Comparison of ENCODE assay signal across 1 cellular context in genomic region chr9:19113964-19114679, GRCh38.
A peak's percentile ranks its signal among the peaks of the same experiment; 100 is the strongest.
TF ChIP-seq lines count a peak whose summit lies in the region.

No MANE protein-coding gene starts in this region.

TF ChIP-seq in HepG2, 621 proteins besides CTCF, POLR2A, EP300 and RAD21 (continued from another document and continues in another):
- TF ChIP-seq FOXP1 (IDR thresholded peaks at IDR 0.05): no peak
- 0 out of 2 replicates have a peak, but pooled peaks have one; percentile 9 for TF ChIP-seq FOXP1 (CRISPR knock-in tag; IDR thresholded peaks at IDR 0.05)
- TF ChIP-seq, protein P1, sequence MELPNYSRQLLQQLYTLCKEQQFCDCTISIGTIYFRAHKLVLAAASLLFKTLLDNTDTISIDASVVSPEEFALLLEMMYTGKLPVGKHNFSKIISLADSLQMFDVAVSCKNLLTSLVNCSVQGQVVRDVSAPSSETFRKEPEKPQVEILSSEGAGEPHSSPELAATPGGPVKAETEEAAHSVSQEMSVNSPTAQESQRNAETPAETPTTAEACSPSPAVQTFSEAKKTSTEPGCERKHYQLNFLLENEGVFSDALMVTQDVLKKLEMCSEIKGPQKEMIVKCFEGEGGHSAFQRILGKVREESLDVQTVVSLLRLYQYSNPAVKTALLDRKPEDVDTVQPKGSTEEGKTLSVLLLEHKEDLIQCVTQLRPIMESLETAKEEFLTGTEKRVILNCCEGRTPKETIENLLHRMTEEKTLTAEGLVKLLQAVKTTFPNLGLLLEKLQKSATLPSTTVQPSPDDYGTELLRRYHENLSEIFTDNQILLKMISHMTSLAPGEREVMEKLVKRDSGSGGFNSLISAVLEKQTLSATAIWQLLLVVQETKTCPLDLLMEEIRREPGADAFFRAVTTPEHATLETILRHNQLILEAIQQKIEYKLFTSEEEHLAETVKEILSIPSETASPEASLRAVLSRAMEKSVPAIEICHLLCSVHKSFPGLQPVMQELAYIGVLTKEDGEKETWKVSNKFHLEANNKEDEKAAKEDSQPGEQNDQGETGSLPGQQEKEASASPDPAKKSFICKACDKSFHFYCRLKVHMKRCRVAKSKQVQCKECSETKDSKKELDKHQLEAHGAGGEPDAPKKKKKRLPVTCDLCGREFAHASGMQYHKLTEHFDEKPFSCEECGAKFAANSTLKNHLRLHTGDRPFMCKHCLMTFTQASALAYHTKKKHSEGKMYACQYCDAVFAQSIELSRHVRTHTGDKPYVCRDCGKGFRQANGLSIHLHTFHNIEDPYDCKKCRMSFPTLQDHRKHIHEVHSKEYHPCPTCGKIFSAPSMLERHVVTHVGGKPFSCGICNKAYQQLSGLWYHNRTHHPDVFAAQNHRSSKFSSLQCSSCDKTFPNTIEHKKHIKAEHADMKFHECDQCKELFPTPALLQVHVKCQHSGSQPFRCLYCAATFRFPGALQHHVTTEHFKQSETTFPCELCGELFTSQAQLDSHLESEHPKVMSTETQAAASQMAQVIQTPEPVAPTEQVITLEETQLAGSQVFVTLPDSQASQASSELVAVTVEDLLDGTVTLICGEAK (IDR thresholded peaks at IDR 0.05): peak; percentile 77
- TF ChIP-seq, protein P1 (CRISPR knock-in tag; IDR thresholded peaks at IDR 0.05): peak; percentile 96
- TF ChIP-seq STAG1 (CRISPR knock-in tag; IDR thresholded peaks at IDR 0.05): 0 out of 2 replicates have a peak, but pooled peaks have one; percentile 2
- no peak for TF ChIP-seq JUNB (CRISPR knock-in tag; IDR thresholded peaks at IDR 0.05; ENCODE audit: borderline replicate concordance)
- TF ChIP-seq ZNF264 (CRISPR knock-in tag; IDR thresholded peaks at IDR 0.05): no peak; the same call in 1 of the 2 replicates
- TF ChIP-seq ZNF451 (CRISPR knock-in tag; IDR thresholded peaks at IDR 0.05): no peak
- TF ChIP-seq KAT2B (IDR thresholded peaks at IDR 0.05; ENCODE audit: borderline replicate concordance, low read depth, low read length): no peak
- TF ChIP-seq, protein P2, sequence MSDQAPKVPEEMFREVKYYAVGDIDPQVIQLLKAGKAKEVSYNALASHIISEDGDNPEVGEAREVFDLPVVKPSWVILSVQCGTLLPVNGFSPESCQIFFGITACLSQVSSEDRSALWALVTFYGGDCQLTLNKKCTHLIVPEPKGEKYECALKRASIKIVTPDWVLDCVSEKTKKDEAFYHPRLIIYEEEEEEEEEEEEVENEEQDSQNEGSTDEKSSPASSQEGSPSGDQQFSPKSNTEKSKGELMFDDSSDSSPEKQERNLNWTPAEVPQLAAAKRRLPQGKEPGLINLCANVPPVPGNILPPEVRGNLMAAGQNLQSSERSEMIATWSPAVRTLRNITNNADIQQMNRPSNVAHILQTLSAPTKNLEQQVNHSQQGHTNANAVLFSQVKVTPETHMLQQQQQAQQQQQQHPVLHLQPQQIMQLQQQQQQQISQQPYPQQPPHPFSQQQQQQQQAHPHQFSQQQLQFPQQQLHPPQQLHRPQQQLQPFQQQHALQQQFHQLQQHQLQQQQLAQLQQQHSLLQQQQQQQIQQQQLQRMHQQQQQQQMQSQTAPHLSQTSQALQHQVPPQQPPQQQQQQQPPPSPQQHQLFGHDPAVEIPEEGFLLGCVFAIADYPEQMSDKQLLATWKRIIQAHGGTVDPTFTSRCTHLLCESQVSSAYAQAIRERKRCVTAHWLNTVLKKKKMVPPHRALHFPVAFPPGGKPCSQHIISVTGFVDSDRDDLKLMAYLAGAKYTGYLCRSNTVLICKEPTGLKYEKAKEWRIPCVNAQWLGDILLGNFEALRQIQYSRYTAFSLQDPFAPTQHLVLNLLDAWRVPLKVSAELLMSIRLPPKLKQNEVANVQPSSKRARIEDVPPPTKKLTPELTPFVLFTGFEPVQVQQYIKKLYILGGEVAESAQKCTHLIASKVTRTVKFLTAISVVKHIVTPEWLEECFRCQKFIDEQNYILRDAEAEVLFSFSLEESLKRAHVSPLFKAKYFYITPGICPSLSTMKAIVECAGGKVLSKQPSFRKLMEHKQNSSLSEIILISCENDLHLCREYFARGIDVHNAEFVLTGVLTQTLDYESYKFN (CRISPR knock-in tag; conservative IDR thresholded peaks at IDR 0.05): 0 out of 2 replicates have a peak, but pooled peaks have one; percentile 7
- TF ChIP-seq, protein P3, sequence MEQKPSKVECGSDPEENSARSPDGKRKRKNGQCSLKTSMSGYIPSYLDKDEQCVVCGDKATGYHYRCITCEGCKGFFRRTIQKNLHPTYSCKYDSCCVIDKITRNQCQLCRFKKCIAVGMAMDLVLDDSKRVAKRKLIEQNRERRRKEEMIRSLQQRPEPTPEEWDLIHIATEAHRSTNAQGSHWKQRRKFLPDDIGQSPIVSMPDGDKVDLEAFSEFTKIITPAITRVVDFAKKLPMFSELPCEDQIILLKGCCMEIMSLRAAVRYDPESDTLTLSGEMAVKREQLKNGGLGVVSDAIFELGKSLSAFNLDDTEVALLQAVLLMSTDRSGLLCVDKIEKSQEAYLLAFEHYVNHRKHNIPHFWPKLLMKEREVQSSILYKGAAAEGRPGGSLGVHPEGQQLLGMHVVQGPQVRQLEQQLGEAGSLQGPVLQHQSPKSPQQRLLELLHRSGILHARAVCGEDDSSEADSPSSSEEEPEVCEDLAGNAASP (CRISPR knock-in tag; IDR thresholded peaks at IDR 0.05; ENCODE audit: borderline replicate concordance): peak; percentile 66; the same call in 1 of the 2 replicates
- no peak for TF ChIP-seq HES4 (CRISPR knock-in tag; IDR thresholded peaks at IDR 0.05; ENCODE audit: borderline replicate concordance)
- TF ChIP-seq ZNF724P (CRISPR knock-in tag; IDR thresholded peaks at IDR 0.05; ENCODE audit: borderline replicate concordance): no peak
- no peak for TF ChIP-seq GATA4 (IDR thresholded peaks at IDR 0.05; ENCODE audit: borderline replicate concordance, low read depth)
- TF ChIP-seq MATR3 (CRISPR knock-in tag; IDR thresholded peaks at IDR 0.05): no peak
- TF ChIP-seq, protein P4, sequence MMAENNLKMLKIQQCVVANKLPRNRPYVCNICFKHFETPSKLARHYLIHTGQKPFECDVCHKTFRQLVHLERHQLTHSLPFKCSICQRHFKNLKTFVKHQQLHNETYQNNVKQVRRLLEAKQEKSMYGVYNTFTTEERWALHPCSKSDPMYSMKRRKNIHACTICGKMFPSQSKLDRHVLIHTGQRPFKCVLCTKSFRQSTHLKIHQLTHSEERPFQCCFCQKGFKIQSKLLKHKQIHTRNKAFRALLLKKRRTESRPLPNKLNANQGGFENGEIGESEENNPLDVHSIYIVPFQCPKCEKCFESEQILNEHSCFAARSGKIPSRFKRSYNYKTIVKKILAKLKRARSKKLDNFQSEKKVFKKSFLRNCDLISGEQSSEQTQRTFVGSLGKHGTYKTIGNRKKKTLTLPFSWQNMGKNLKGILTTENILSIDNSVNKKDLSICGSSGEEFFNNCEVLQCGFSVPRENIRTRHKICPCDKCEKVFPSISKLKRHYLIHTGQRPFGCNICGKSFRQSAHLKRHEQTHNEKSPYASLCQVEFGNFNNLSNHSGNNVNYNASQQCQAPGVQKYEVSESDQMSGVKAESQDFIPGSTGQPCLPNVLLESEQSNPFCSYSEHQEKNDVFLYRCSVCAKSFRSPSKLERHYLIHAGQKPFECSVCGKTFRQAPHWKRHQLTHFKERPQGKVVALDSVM (CRISPR knock-in tag; IDR thresholded peaks at IDR 0.05): peak; percentile 92
- TF ChIP-seq ATF3 (CRISPR knock-in tag; IDR thresholded peaks at IDR 0.05): peak; percentile 57; the same call in 1 of the 2 replicates
- no peak for TF ChIP-seq ETV5 (CRISPR knock-in tag; IDR thresholded peaks at IDR 0.05; ENCODE audit: borderline replicate concordance)
- no peak for TF ChIP-seq ZBTB21 (CRISPR knock-in tag; IDR thresholded peaks at IDR 0.05)
- TF ChIP-seq, protein P5, sequence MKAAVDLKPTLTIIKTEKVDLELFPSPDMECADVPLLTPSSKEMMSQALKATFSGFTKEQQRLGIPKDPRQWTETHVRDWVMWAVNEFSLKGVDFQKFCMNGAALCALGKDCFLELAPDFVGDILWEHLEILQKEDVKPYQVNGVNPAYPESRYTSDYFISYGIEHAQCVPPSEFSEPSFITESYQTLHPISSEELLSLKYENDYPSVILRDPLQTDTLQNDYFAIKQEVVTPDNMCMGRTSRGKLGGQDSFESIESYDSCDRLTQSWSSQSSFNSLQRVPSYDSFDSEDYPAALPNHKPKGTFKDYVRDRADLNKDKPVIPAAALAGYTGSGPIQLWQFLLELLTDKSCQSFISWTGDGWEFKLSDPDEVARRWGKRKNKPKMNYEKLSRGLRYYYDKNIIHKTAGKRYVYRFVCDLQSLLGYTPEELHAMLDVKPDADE (CRISPR knock-in tag; IDR thresholded peaks at IDR 0.05): peak; percentile 57; the same call in 1 of the 2 replicates
- TF ChIP-seq HDAC6 (IDR thresholded peaks at IDR 0.05; ENCODE audit: low read depth, low read length): no peak
- no peak for TF ChIP-seq ZNF512B (CRISPR knock-in tag; IDR thresholded peaks at IDR 0.05; ENCODE audit: borderline replicate concordance)
- TF ChIP-seq CEBPG (CRISPR knock-in tag; IDR thresholded peaks at IDR 0.05): peak; percentile 69
- TF ChIP-seq ELF1 (CRISPR knock-in tag; IDR thresholded peaks at IDR 0.05): peak; percentile 31; the same call in 1 of the 2 replicates
- peak; percentile 51; the same call in 1 of the 2 replicates for TF ChIP-seq ZNF362 (CRISPR knock-in tag; IDR thresholded peaks at IDR 0.05; ENCODE audit: borderline replicate concordance)
- TF ChIP-seq ZFX (CRISPR knock-in tag; IDR thresholded peaks at IDR 0.05; ENCODE audit: low read depth): no peak
- TF ChIP-seq, protein P6, sequence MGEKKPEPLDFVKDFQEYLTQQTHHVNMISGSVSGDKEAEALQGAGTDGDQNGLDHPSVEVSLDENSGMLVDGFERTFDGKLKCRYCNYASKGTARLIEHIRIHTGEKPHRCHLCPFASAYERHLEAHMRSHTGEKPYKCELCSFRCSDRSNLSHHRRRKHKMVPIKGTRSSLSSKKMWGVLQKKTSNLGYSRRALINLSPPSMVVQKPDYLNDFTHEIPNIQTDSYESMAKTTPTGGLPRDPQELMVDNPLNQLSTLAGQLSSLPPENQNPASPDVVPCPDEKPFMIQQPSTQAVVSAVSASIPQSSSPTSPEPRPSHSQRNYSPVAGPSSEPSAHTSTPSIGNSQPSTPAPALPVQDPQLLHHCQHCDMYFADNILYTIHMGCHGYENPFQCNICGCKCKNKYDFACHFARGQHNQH (CRISPR knock-in tag; IDR thresholded peaks at IDR 0.05): peak; percentile 27; the same call in 1 of the 2 replicates
- TF ChIP-seq FOSL2 (CRISPR knock-in tag; IDR thresholded peaks at IDR 0.05): peak; percentile 85
- no peak for TF ChIP-seq ZKSCAN5 (CRISPR knock-in tag; IDR thresholded peaks at IDR 0.05)
- TF ChIP-seq ZNF766 (CRISPR knock-in tag; IDR thresholded peaks at IDR 0.05; ENCODE audit: borderline replicate concordance): 0 out of 2 replicates have a peak, but pooled peaks have one; percentile 13
- TF ChIP-seq ARID2 (CRISPR knock-in tag; IDR thresholded peaks at IDR 0.05; ENCODE audit: borderline replicate concordance): 0 out of 2 replicates have a peak, but pooled peaks have one; percentile 21
